Comparison of ENCODE assay signal across 2 cellular contexts in genomic region chr12:123867141-123867540, GRCh38.
TF ChIP-seq lines count a peak whose summit lies in the region.

No MANE protein-coding gene starts in this region.

TF ChIP-seq in HepG2, 621 proteins besides CTCF, POLR2A, EP300 and RAD21 (continued from another document):
- TF ChIP-seq KDM4B (CRISPR knock-in tag; IDR thresholded peaks at IDR 0.05) (no peak), TCF7L2 (IDR thresholded peaks at IDR 0.05; ENCODE audit: low read depth, low read length) (peak; percentile 57; the same call in 1 of the 2 replicates), SOX13 (IDR thresholded peaks at IDR 0.05) (no peak), SOX13 (CRISPR knock-in tag; conservative IDR thresholded peaks at IDR 0.05 in 1 of 2, IDR thresholded peaks at IDR 0.05 in 1 of 2) (peak in 1 of 2 experiments; percentile 22; a peak in 1 of 4 replicates), TCF7 (IDR thresholded peaks at IDR 0.05; ENCODE audit: low read depth) (peak; percentile 44; the same call in 1 of the 2 replicates), ZNF580 (CRISPR knock-in tag; IDR thresholded peaks at IDR 0.05; ENCODE audit: borderline replicate concordance, low read depth) (no peak), NCOA2 (CRISPR knock-in tag; IDR thresholded peaks at IDR 0.05) (peak; percentile 22; the same call in 1 of the 2 replicates), CHD2 (IDR thresholded peaks at IDR 0.05; ENCODE audit: low read depth, low read length) (no peak), ZNF644 (CRISPR knock-in tag; IDR thresholded peaks at IDR 0.05; ENCODE audit: low read depth) (peak; percentile 44; the same call in 1 of the 2 replicates), EEA1 (CRISPR knock-in tag; IDR thresholded peaks at IDR 0.05; ENCODE audit: borderline replicate concordance) (no peak), MBNL3 (CRISPR knock-in tag; conservative IDR thresholded peaks at IDR 0.05) (no peak), MEF2D (CRISPR knock-in tag; IDR thresholded peaks at IDR 0.05) (no peak), ZNF615 (CRISPR knock-in tag; IDR thresholded peaks at IDR 0.05; ENCODE audit: borderline replicate concordance) (no peak), CEBPG (CRISPR knock-in tag; IDR thresholded peaks at IDR 0.05) (peak; percentile 21; the same call in 1 of the 2 replicates), FOXA1 (IDR thresholded peaks at IDR 0.05) (no peak), FOXA1 (CRISPR knock-in tag; IDR thresholded peaks at IDR 0.05) (peak; percentile 53), ZNF225 (CRISPR knock-in tag; IDR thresholded peaks at IDR 0.05) (no peak), ZFP90 (CRISPR knock-in tag; IDR thresholded peaks at IDR 0.05; ENCODE audit: borderline replicate concordance) (no peak)
- TF ChIP-seq, protein P1, sequence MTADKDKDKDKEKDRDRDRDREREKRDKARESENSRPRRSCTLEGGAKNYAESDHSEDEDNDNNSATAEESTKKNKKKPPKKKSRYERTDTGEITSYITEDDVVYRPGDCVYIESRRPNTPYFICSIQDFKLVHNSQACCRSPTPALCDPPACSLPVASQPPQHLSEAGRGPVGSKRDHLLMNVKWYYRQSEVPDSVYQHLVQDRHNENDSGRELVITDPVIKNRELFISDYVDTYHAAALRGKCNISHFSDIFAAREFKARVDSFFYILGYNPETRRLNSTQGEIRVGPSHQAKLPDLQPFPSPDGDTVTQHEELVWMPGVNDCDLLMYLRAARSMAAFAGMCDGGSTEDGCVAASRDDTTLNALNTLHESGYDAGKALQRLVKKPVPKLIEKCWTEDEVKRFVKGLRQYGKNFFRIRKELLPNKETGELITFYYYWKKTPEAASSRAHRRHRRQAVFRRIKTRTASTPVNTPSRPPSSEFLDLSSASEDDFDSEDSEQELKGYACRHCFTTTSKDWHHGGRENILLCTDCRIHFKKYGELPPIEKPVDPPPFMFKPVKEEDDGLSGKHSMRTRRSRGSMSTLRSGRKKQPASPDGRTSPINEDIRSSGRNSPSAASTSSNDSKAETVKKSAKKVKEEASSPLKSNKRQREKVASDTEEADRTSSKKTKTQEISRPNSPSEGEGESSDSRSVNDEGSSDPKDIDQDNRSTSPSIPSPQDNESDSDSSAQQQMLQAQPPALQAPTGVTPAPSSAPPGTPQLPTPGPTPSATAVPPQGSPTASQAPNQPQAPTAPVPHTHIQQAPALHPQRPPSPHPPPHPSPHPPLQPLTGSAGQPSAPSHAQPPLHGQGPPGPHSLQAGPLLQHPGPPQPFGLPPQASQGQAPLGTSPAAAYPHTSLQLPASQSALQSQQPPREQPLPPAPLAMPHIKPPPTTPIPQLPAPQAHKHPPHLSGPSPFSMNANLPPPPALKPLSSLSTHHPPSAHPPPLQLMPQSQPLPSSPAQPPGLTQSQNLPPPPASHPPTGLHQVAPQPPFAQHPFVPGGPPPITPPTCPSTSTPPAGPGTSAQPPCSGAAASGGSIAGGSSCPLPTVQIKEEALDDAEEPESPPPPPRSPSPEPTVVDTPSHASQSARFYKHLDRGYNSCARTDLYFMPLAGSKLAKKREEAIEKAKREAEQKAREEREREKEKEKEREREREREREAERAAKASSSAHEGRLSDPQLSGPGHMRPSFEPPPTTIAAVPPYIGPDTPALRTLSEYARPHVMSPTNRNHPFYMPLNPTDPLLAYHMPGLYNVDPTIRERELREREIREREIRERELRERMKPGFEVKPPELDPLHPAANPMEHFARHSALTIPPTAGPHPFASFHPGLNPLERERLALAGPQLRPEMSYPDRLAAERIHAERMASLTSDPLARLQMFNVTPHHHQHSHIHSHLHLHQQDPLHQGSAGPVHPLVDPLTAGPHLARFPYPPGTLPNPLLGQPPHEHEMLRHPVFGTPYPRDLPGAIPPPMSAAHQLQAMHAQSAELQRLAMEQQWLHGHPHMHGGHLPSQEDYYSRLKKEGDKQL (CRISPR knock-in tag; IDR thresholded peaks at IDR 0.05; ENCODE audit: low read depth) = peak; percentile 35; the same call in 1 of the 2 replicates
- TF ChIP-seq, protein P2, sequence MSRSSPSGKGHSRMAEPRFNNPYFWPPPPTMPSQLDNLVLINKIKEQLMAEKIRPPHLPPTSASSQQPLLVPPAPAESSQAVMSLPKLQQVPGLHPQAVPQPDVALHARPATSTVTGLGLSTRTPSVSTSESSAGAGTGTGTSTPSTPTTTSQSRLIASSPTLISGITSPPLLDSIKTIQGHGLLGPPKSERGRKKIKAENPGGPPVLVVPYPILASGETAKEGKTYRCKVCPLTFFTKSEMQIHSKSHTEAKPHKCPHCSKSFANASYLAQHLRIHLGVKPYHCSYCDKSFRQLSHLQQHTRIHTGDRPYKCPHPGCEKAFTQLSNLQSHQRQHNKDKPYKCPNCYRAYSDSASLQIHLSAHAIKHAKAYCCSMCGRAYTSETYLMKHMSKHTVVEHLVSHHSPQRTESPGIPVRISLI (CRISPR knock-in tag; IDR thresholded peaks at IDR 0.05; ENCODE audit: borderline replicate concordance) = no peak

TF ChIP-seq in SK-N-SH, 30 proteins besides CTCF, POLR2A, EP300 and RAD21 (continued from another document):
- no peak for TF ChIP-seq ZBTB33 (IDR thresholded peaks at IDR 0.05; ENCODE audit: borderline replicate concordance, low read depth)
TF ChIP-seq in SK-N-SH: peak in this region for 0.
